Comparison of ENCODE assay signal across 17 cellular contexts in genomic region chr20:47667531-47668312, GRCh38.
DNase-seq lines count a peak whose midpoint lies in the region; ATAC-seq and TF ChIP-seq lines count a peak whose summit lies in the region.
"Had no signal": no experiment of that assay in that cellular context is flagged by ENCODE, and none has a peak within 500 bp of the region (broad histone marks: within the 10 kb centered on the region; RNA-seq: fewer than 3 reads in every experiment).

No MANE protein-coding gene starts in this region.

- no peak overlapping the region for H3K9ac ChIP-seq in mesenchymal stem cell (ENCODE audit: low read length)

- no peaks in the 10 kb centered on the region for H3K9me3 ChIP-seq in esophagus muscularis mucosa
- H3K9me3 ChIP-seq in mesenchymal stem cell (ENCODE audit: control insufficient read depth, low read length), result no peaks in the 10 kb centered on the region
- H3K9me3 ChIP-seq: HAP-1, SJCRH30 had no signal

- WGBS in esophagus muscularis mucosa, result 76% methylated on average over 19 of the region's 19 CpGs
- 90% methylated on average over 19 of the region's 19 CpGs for WGBS in mesenchymal stem cell

- no peak overlapping the region for H3K27ac Mint-ChIP-seq in natural killer cell treated with Interleukin-12 subunit alpha and Interleukin-12 subunit beta and Interleukin-15 and Interleukin-18, amount 100 ng/mL, for 72 hours
- H3K27ac Mint-ChIP-seq in natural killer cell, result no peak overlapping the region
- H3K27ac Mint-ChIP-seq: B cell had no signal

- H3K27ac ChIP-seq in esophagus muscularis mucosa (replicated peaks in 1 of 4) (no peak overlapping the region), mesenchymal stem cell (ENCODE audit: low read length, poor library complexity, severe bottlenecking) (no peak overlapping the region)
- H3K27ac ChIP-seq: SJCRH30 had no signal

- H3K4me1 Mint-ChIP-seq in natural killer cell treated with Interleukin-12 subunit alpha and Interleukin-12 subunit beta and Interleukin-15 and Interleukin-18, amount 100 ng/mL, for 72 hours (ENCODE audit: low read depth in 2 of 2), result peaks cover 0 to 9% of the 10 kb centered on the region in 2 donors
- peaks cover 7% of the 10 kb centered on the region in 2 donors for H3K4me1 Mint-ChIP-seq in natural killer cell

- peak; percentile 48 for DNase-seq in natural killer cell treated with Interleukin-12 subunit alpha and Interleukin-12 subunit beta and Interleukin-15 and Interleukin-18, amount 100 ng/mL, for 72 hours (ENCODE audit: low spot score)
- no peak for DNase-seq in natural killer cell
- DNase-seq in RPMI7951 (ENCODE audit: low read depth), result peak; percentile 17
- DNase-seq in left kidney (ENCODE audit: low read depth, low spot score), result peak; percentile 25
- no peak for DNase-seq in D341Med (ENCODE audit: low spot score)
- DNase-seq in esophagus muscularis mucosa (ENCODE audit: extremely low spot score), result no peak
- DNase-seq in effector CD8-positive, alpha-beta T cell (lab: John Stamatoyannopoulos, UW), result no peak
- DNase-seq in mesenchymal stem cell, result no peak
- DNase-seq: IMR-90, NCI-H1417, NCI-H2029, NCI-H2171 treated with DMSO at 0.1 percent for 48 hours, NCI-H510A treated with DMSO at 0.1 percent for 48 hours, SJCRH30 had no signal

- H3K4me3 Mint-ChIP-seq in natural killer cell treated with Interleukin-12 subunit alpha and Interleukin-12 subunit beta and Interleukin-15 and Interleukin-18, amount 100 ng/mL, for 72 hours, result no peak overlapping the region
- H3K4me3 Mint-ChIP-seq in natural killer cell, result no peak overlapping the region
- H3K4me3 Mint-ChIP-seq: B cell had no signal

- intact Hi-C loops in natural killer cell (cut with micrococcal nuclease), result no loop called here
- intact Hi-C loops in esophagus muscularis mucosa (cut with DNase I), result loop anchor here (10.0 kb wide), 1 partner anchor 1247 kb away; no protein-coding TSS in a partner anchor

- no peak overlapping the region for H3K4ac ChIP-seq in mesenchymal stem cell (ENCODE audit: low read depth in 1 of 2, low read length in 2 of 2)

- no peak for TF ChIP-seq CTCF in natural killer cell (IDR thresholded peaks at IDR 0.05)
- no peak for TF ChIP-seq CTCF in esophagus muscularis mucosa (IDR thresholded peaks at IDR 0.05)

- H2BK15ac ChIP-seq in mesenchymal stem cell (ENCODE audit: low read depth, poor library complexity, severe bottlenecking), result no peak overlapping the region

- H2BK5ac ChIP-seq in mesenchymal stem cell (ENCODE audit: low read depth, low read length, poor library complexity, severe bottlenecking), result no peak overlapping the region

- H3K4me2 ChIP-seq in mesenchymal stem cell (ENCODE audit: low read length, poor library complexity, severe bottlenecking), result no peak overlapping the region

- H2BK120ac ChIP-seq in mesenchymal stem cell (ENCODE audit: low read depth, low read length), result no peak overlapping the region

- no peak overlapping the region for H2AFZ ChIP-seq in mesenchymal stem cell (ENCODE audit: low read depth, low read length)

- no peaks in the 10 kb centered on the region for H3K36me3 Mint-ChIP-seq in natural killer cell treated with Interleukin-12 subunit alpha and Interleukin-12 subunit beta and Interleukin-15 and Interleukin-18, amount 100 ng/mL, for 72 hours
- H3K36me3 Mint-ChIP-seq in natural killer cell, result no peaks in the 10 kb centered on the region
- H3K36me3 Mint-ChIP-seq: CD8-positive, alpha-beta memory T cell had no signal

- no peak overlapping the region for H3K23ac ChIP-seq in mesenchymal stem cell (ENCODE audit: low read length in 2 of 2)

- H3K27me3 ChIP-seq in esophagus muscularis mucosa, result no peaks in the 10 kb centered on the region
- H3K27me3 ChIP-seq in mesenchymal stem cell (ENCODE audit: control insufficient read depth in 1 of 2, insufficient read depth in 1 of 2, low read length in 2 of 2), result no peaks in the 10 kb centered on the region
- H3K27me3 ChIP-seq: SJCRH30 had no signal

- no peak overlapping the region for H4K91ac ChIP-seq in mesenchymal stem cell (ENCODE audit: low read length)

- no peaks in the 10 kb centered on the region for H3K27me3 Mint-ChIP-seq in natural killer cell treated with Interleukin-12 subunit alpha and Interleukin-12 subunit beta and Interleukin-15 and Interleukin-18, amount 100 ng/mL, for 72 hours
- no peaks in the 10 kb centered on the region for H3K27me3 Mint-ChIP-seq in natural killer cell (ENCODE audit: low read depth in 2 of 2)
- H3K27me3 Mint-ChIP-seq: B cell had no signal

- H3K18ac ChIP-seq in mesenchymal stem cell (ENCODE audit: low read depth in 1 of 2, low read length in 2 of 2), result no peak overlapping the region

- H3K79me1 ChIP-seq in mesenchymal stem cell (replicated peaks; ENCODE audit: low read length, poor library complexity, severe bottlenecking), result no peaks in the 10 kb centered on the region

- H3K4me3 ChIP-seq in esophagus muscularis mucosa (no peak overlapping the region), mesenchymal stem cell (ENCODE audit: insufficient read depth in 1 of 2, low read depth in 1 of 2, low read length in 2 of 2) (no peak overlapping the region)
- H3K4me3 ChIP-seq: HAP-1, SJCRH30 had no signal

- no peak overlapping the region for H2AK5ac ChIP-seq in mesenchymal stem cell (ENCODE audit: low read length, severe bottlenecking)

- no peak overlapping the region for H3K14ac ChIP-seq in mesenchymal stem cell (ENCODE audit: low read length in 2 of 2)

- no peak overlapping the region for H4K8ac ChIP-seq in mesenchymal stem cell (ENCODE audit: low read length)

- peaks cover 5 to 21% (median 14%) of the 10 kb centered on the region in 4 donors for H3K4me1 ChIP-seq in esophagus muscularis mucosa
- H3K4me1 ChIP-seq in mesenchymal stem cell (ENCODE audit: control insufficient read depth, insufficient read depth, low read depth, low read length), result peaks cover 7% of the 10 kb centered on the region
- H3K4me1 ChIP-seq: HAP-1, SJCRH30 had no signal

- no peaks in the 10 kb centered on the region for H3K9me3 Mint-ChIP-seq in natural killer cell treated with Interleukin-12 subunit alpha and Interleukin-12 subunit beta and Interleukin-15 and Interleukin-18, amount 100 ng/mL, for 72 hours
- H3K9me3 Mint-ChIP-seq in natural killer cell, result no peaks in the 10 kb centered on the region
- H3K9me3 Mint-ChIP-seq: CD8-positive, alpha-beta memory T cell had no signal

- no peak for ATAC-seq in natural killer cell treated with Interleukin-12 subunit alpha and Interleukin-12 subunit beta and Interleukin-15 and Interleukin-18, amount 100 ng/mL, for 72 hours
- no peak for ATAC-seq in natural killer cell

- no peak for TF ChIP-seq POLR2A in esophagus muscularis mucosa (IDR thresholded peaks at IDR 0.05; ENCODE audit: low read depth)

- no peak overlapping the region for H2BK12ac ChIP-seq in mesenchymal stem cell (ENCODE audit: low read length in 2 of 2)

- peaks cover 1 to 84% (median 46%) of the 10 kb centered on the region in 4 donors for H3K36me3 ChIP-seq in esophagus muscularis mucosa
- H3K36me3 ChIP-seq in mesenchymal stem cell (ENCODE audit: control insufficient read depth in 1 of 2, insufficient read depth in 2 of 2, low read depth in 1 of 2, low read length in 2 of 2), result peaks cover 12 to 46% of the 10 kb centered on the region in 2 experiments
- H3K36me3 ChIP-seq: HAP-1 had no signal

- no peak for TF ChIP-seq EP300 in esophagus muscularis mucosa (IDR thresholded peaks at IDR 0.05)

Comparison
In these comparisons a context has a peak if more than half of its experiments do, and no peak if none do; other contexts are left out.
1. DNase-seq: peak in natural killer cell treated with Interleukin-12 subunit alpha and Interleukin-12 subunit beta and Interleukin-15 and Interleukin-18, amount 100 ng/mL, for 72 hours (single experiment), RPMI7951 (single experiment) and left kidney (single experiment); none in natural killer cell (single experiment), D341Med (single experiment), esophagus muscularis mucosa (single experiment), effector CD8-positive, alpha-beta T cell (single experiment) and mesenchymal stem cell (single experiment).